In genomic region chr1:19209990-19210771, GRCh38 we compare ENCODE assay signal across 8 cellular contexts.
DNase-seq lines count a peak whose midpoint lies in the region; ATAC-seq and TF ChIP-seq lines count a peak whose summit lies in the region.

Gene UBR4, minus strand, starts transcription at chr1:19210266. Its CDS starts 18 bp downstream, at chr1:19210248.

- ATAC-seq in GM19025 (IDR thresholded peaks at IDR 0.05; ENCODE audit: low read depth, unreplicated experiment) = peak; percentile 85
- peak; percentile 82 for ATAC-seq in HG03342 (IDR thresholded peaks at IDR 0.05; ENCODE audit: unreplicated experiment)
- peak; percentile 86 to 88 for ATAC-seq in activated CD4-positive, CD25-positive, alpha-beta regulatory T cell treated with anti-CD3 and anti-CD28 coated beads, Interleukin-2, amount 50 U/mL, for 24 hours

- H3K4me3 ChIP-seq in AG09309 (ENCODE audit: control insufficient read depth, low read depth, low read length) = peak within 1 kb of the TSS; percentile 54

- TF ChIP-seq CTCF in AG09309 (IDR thresholded peaks at IDR 0.05; ENCODE audit: control insufficient read depth, insufficient read depth, low read depth, low read length, missing control alignments) = no peak

- DNase-seq in AG09309 (ENCODE audit: low read depth) = peak; percentile 67
- peak; percentile 95 to 99 for DNase-seq in NCI-H446 (lab: John Stamatoyannopoulos, UW)
- peak; percentile 94 for DNase-seq in cerebellar cortex (ENCODE audit: low spot score)
- DNase-seq in islet precursor cell = peak; percentile 98
- DNase-seq in stimulated activated CD4-positive, alpha-beta T cell treated with anti-CD3 and anti-CD28 coated beads, Interleukin-12 subunit alpha, Interleukin-12 subunit beta, amount 100 ng/mL, for 48 hours (ENCODE audit: low read depth in 2 of 3, low spot score in 1 of 3) = peak; percentile 95 to 97 (median 97)

Comparison
In these comparisons a context has a peak if more than half of its experiments do, and no peak if none do; other contexts are left out.
1. Peak in every context shown above with its lines: DNase-seq, ATAC-seq and H3K4me3 ChIP-seq.